Comparison of ENCODE assay signal across 20 cellular contexts in the genomic region with DNA sequence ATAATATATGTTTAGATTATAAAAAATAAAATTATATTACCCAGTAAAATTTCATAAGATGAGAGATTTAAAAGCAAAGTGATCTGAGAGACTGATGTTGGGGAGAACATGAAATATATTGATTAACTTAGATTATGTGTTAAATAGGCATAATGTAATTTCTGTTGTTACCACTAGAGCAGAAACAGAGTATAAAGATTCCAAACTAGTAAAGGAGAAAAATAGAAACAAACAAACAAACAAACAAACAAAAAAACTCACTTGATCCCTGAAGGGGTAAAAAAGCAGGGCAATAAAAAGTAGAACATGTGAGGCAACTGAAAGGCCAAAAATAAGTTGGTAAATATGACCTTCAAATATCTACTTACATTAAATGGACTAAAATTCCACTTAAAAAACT.
A peak's percentile ranks its signal among the peaks of the same experiment; 100 is the strongest.
DNase-seq lines count a peak whose midpoint lies in the region; FAIRE-seq and TF ChIP-seq lines count a peak whose summit lies in the region.
"Had no signal": no experiment of that assay in that cellular context is flagged by ENCODE, and none has a peak within 500 bp of the region (broad histone marks: within the 10 kb centered on the region; RNA-seq: fewer than 3 reads in every experiment).

No MANE protein-coding gene starts in this region.

- CTCF ChIA-PET in RWPE1 (lab: Yijun Ruan, JAX): no interaction called here

- H3K27ac Mint-ChIP-seq in mesothelial cell of epicardium (no peak overlapping the region), type B pancreatic cell (no peak overlapping the region)
- H3K27ac Mint-ChIP-seq: CD8-positive, alpha-beta memory T cell had no signal

- no peak overlapping the region for H3K4me3 Mint-ChIP-seq in mesothelial cell of epicardium
- no peak overlapping the region for H3K4me3 Mint-ChIP-seq in type B pancreatic cell
- H3K4me3 Mint-ChIP-seq: CD8-positive, alpha-beta memory T cell had no signal

- H3K4me3 ChIP-seq in esophagus muscularis mucosa: no peak overlapping the region
- H3K4me3 ChIP-seq: SK-N-MC had no signal

- peaks cover 0 to 4% (median 0%) of the 10 kb centered on the region in 4 donors for H3K9me3 ChIP-seq in esophagus muscularis mucosa

- H3K4me1 ChIP-seq in esophagus muscularis mucosa: no peaks in the 10 kb centered on the region

- H3K36me3 Mint-ChIP-seq in mesothelial cell of epicardium (peaks cover under 1% of the 10 kb centered on the region), type B pancreatic cell (no peaks in the 10 kb centered on the region)
- H3K36me3 Mint-ChIP-seq: CD8-positive, alpha-beta memory T cell had no signal

- POLR2A ChIA-PET in RWPE1 (lab: Yijun Ruan, JAX; ENCODE audit: low non-redundant PET): no interaction called here

- intact Hi-C loops in esophagus muscularis mucosa (cut with DNase I): no loop called here

- peak; percentile 67 for FAIRE-seq in D721Med (lab: Jason Lieb, UNC)
- FAIRE-seq: GM18507, H54 had no signal

- no peaks in the 10 kb centered on the region for H3K27me3 ChIP-seq in esophagus muscularis mucosa

- no peak overlapping the region for H3K27ac ChIP-seq in RWPE1
- H3K27ac ChIP-seq in esophagus muscularis mucosa (replicated peaks in 1 of 4): no peak overlapping the region
- H3K27ac ChIP-seq: SK-N-MC had no signal

- H3K27me3 Mint-ChIP-seq in mesothelial cell of epicardium (ENCODE audit: low read depth) (no peaks in the 10 kb centered on the region), type B pancreatic cell (no peaks in the 10 kb centered on the region)
- H3K27me3 Mint-ChIP-seq: CD8-positive, alpha-beta memory T cell had no signal

- H3K4me1 Mint-ChIP-seq in mesothelial cell of epicardium (peaks cover 4% of the 10 kb centered on the region), type B pancreatic cell (ENCODE audit: unreplicated experiment) (no peaks in the 10 kb centered on the region)
- H3K4me1 Mint-ChIP-seq: CD8-positive, alpha-beta memory T cell had no signal

- no peak for TF ChIP-seq CTCF in D721Med (IDR thresholded peaks at IDR 0.05; ENCODE audit: insufficient read depth, missing control alignments)
- TF ChIP-seq CTCF in RWPE1 (conservative IDR thresholded peaks at IDR 0.05; ENCODE audit: low read depth): 0 out of 2 replicates have a peak, but pooled peaks have one; percentile 5
- TF ChIP-seq CTCF in mesothelial cell of epicardium (IDR thresholded peaks at IDR 0.05; ENCODE audit: unreplicated experiment): peak; percentile 26
- TF ChIP-seq CTCF in type B pancreatic cell (conservative IDR thresholded peaks at IDR 0.05): peak; percentile 60
- TF ChIP-seq CTCF in esophagus muscularis mucosa (IDR thresholded peaks at IDR 0.05): no peak

- TF ChIP-seq POLR2A in esophagus muscularis mucosa (IDR thresholded peaks at IDR 0.05; ENCODE audit: low read depth): no peak

- DNase-seq in D721Med (ENCODE audit: insufficient read length, low spot score) (no peak), RWPE1 (ENCODE audit: low spot score) (no peak), mesothelial cell of epicardium (ENCODE audit: low spot score in 2 of 2, unreplicated experiment in 2 of 2) (no peak), type B pancreatic cell (ENCODE audit: extremely low spot score, unreplicated experiment) (no peak), esophagus muscularis mucosa (ENCODE audit: extremely low spot score) (no peak), DMS 273 treated with DMSO at 0.1 percent for 48 hours (lab: John Stamatoyannopoulos, UW) (no peak)
- DNase-seq in activated CD4-positive, alpha-beta T cell treated with anti-CD3 and anti-CD28 coated beads for 4 hours: no peak
- DNase-seq: AML-193; C1 segment of cervical spinal cord; Calu3; CD8-positive, alpha-beta memory T cell; KBM-7; MM.1S; NCI-H2081; NCI-H2227 treated with DMSO at 0.1 percent for 48 hours; NCI-H69; SHP77 treated with DMSO at 0.1 percent for 48 hours had no signal

- no peak for TF ChIP-seq EP300 in esophagus muscularis mucosa (IDR thresholded peaks at IDR 0.05)

- no peaks in the 10 kb centered on the region for H3K36me3 ChIP-seq in esophagus muscularis mucosa

- H3K9me3 Mint-ChIP-seq in mesothelial cell of epicardium: peaks cover 11% of the 10 kb centered on the region
- H3K9me3 Mint-ChIP-seq in type B pancreatic cell: peaks cover 6% of the 10 kb centered on the region

Comparison
In these comparisons a context has a peak if more than half of its experiments do, and no peak if none do; other contexts are left out.
1. CTCF ChIP-seq: peak in RWPE1 (single experiment), mesothelial cell of epicardium (single experiment) and type B pancreatic cell (single experiment); none in D721Med (single experiment) and esophagus muscularis mucosa (0 of 3).